In genomic region chr2:55268907-55269611, GRCh38 we compare ENCODE assay signal across 1 cellular context.
TF ChIP-seq lines count a peak whose summit lies in the region.

Gene MTIF2, minus strand, starts transcription at chr2:55269231. Its CDS starts 5,373 bp downstream, at chr2:55263858.

TF ChIP-seq in HEK293, 187 proteins besides CTCF, POLR2A, EP300 and RAD21 (continued from another document and continues in another):
- TF ChIP-seq ZNF692 (tag by site-specific recombination; IDR thresholded peaks at IDR 0.05) (peak; percentile 87), ZNF280C (tag by site-specific recombination; IDR thresholded peaks at IDR 0.05) (no peak), MZF1 (tag by site-specific recombination; IDR thresholded peaks at IDR 0.05; ENCODE audit: borderline replicate concordance) (no peak), ZNF404 (tag by site-specific recombination; IDR thresholded peaks at IDR 0.05) (no peak), TCF7L2 (IDR thresholded peaks at IDR 0.05; ENCODE audit: borderline replicate concordance, low read depth, low read length) (no peak), ZNF560 (tag by site-specific recombination; IDR thresholded peaks at IDR 0.05; ENCODE audit: borderline replicate concordance) (no peak), HOXC10 (CRISPR knock-in tag; IDR thresholded peaks at IDR 0.05) (no peak), ZNF571 (tag by site-specific recombination; IDR thresholded peaks at IDR 0.05) (no peak), ZNF223 (tag by site-specific recombination; IDR thresholded peaks at IDR 0.05) (no peak), ZNF398 (tag by site-specific recombination; IDR thresholded peaks at IDR 0.05) (no peak), ZNF624 (tag by site-specific recombination; IDR thresholded peaks at IDR 0.05) (no peak), ZNF510 (tag by site-specific recombination; IDR thresholded peaks at IDR 0.05; ENCODE audit: insufficient replicate concordance) (no peak), ZNF529 (tag by site-specific recombination; IDR thresholded peaks at IDR 0.05; ENCODE audit: insufficient replicate concordance) (no peak), SP2 (tag by site-specific recombination; IDR thresholded peaks at IDR 0.05) (peak; percentile 77), ZBTB8A (tag by site-specific recombination; IDR thresholded peaks at IDR 0.05) (peak; percentile 66), OSR2 (tag by site-specific recombination; IDR thresholded peaks at IDR 0.05) (no peak), ZNF148 (tag by site-specific recombination; IDR thresholded peaks at IDR 0.05; ENCODE audit: borderline replicate concordance) (no peak), OVOL3 (tag by site-specific recombination; IDR thresholded peaks at IDR 0.05) (peak; percentile 92), BCL11A (tag by site-specific recombination; IDR thresholded peaks at IDR 0.05; ENCODE audit: low read depth) (no peak), ZNF791 (tag by site-specific recombination; IDR thresholded peaks at IDR 0.05) (no peak), ZNF585B (tag by site-specific recombination; IDR thresholded peaks at IDR 0.05) (no peak; the same call in 1 of the 2 replicates), ZNF645 (tag by site-specific recombination; IDR thresholded peaks at IDR 0.05) (no peak), ZNF610 (tag by site-specific recombination; IDR thresholded peaks at IDR 0.05; ENCODE audit: borderline replicate concordance) (no peak; the same call in 1 of the 2 replicates), ZNF785 (tag by site-specific recombination; IDR thresholded peaks at IDR 0.05) (0 out of 2 replicates have a peak, but pooled peaks have one; percentile 11), ZIC2 (tag by site-specific recombination; IDR thresholded peaks at IDR 0.05) (peak; percentile 86), ZNF548 (tag by site-specific recombination; IDR thresholded peaks at IDR 0.05) (no peak), ZFP37 (tag by site-specific recombination; IDR thresholded peaks at IDR 0.05) (peak; percentile 94; the same call in 1 of the 2 replicates), ZNF530 (tag by site-specific recombination; IDR thresholded peaks at IDR 0.05; ENCODE audit: low read depth) (no peak), MYNN (tag by site-specific recombination; IDR thresholded peaks at IDR 0.05; ENCODE audit: borderline replicate concordance) (no peak), KLF17 (tag by site-specific recombination; IDR thresholded peaks at IDR 0.05) (peak; percentile 84; the same call in 1 of the 2 replicates), HOXA7 (CRISPR knock-in tag; IDR thresholded peaks at IDR 0.05; ENCODE audit: borderline replicate concordance) (no peak), ZSCAN4 (tag by site-specific recombination; IDR thresholded peaks at IDR 0.05) (no peak; the same call in 1 of the 2 replicates), ZNF701 (tag by site-specific recombination; IDR thresholded peaks at IDR 0.05) (no peak), ZNF394 (tag by site-specific recombination; IDR thresholded peaks at IDR 0.05; ENCODE audit: borderline replicate concordance) (peak; percentile 64; the same call in 1 of the 2 replicates), INSM2 (tag by site-specific recombination; IDR thresholded peaks at IDR 0.05) (peak; percentile 37; the same call in 1 of the 2 replicates), KLF10 (tag by site-specific recombination; IDR thresholded peaks at IDR 0.05) (no peak; the same call in 1 of the 2 replicates), KLF8 (tag by site-specific recombination; IDR thresholded peaks at IDR 0.05) (peak; percentile 86), ZNF677 (tag by site-specific recombination; IDR thresholded peaks at IDR 0.05) (no peak), ZNF16 (tag by site-specific recombination; IDR thresholded peaks at IDR 0.05; ENCODE audit: low read depth) (no peak), SP7 (tag by site-specific recombination; IDR thresholded peaks at IDR 0.05) (peak; percentile 85), ZNF133 (tag by site-specific recombination; IDR thresholded peaks at IDR 0.05) (no peak), ZNF555 (tag by site-specific recombination; conservative IDR thresholded peaks at IDR 0.05) (no peak), ZNF146 (tag by site-specific recombination; IDR thresholded peaks at IDR 0.05) (peak; percentile 32; the same call in 1 of the 2 replicates), ZNF416 (tag by site-specific recombination; IDR thresholded peaks at IDR 0.05) (no peak), PRDM2 (tag by site-specific recombination; IDR thresholded peaks at IDR 0.05; ENCODE audit: borderline replicate concordance) (no peak)
